31 cellular contexts compared by ENCODE assay signal in the genomic region with DNA sequence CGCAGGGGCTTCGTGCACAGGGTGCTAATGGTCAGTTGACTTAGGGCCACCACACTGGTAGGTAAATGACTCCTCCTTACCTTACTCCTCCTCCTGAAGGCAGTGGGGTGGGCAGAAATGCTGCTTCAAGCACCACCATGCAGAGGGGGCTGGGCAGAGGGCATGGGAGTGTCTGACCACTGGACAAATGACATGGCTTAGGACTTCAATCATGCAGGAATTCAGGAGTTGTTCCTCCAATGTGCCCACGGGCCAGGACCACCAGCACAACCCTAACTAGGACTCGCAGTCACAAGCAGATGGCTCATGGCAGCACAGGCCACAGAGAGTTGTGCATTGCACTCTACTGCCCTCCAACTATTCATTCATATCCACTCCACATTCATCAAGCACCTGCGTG.
"Had no signal": no experiment of that assay in that cellular context is flagged by ENCODE, and none has a peak within 500 bp of the region (broad histone marks: within the 10 kb centered on the region; RNA-seq: fewer than 3 reads in every experiment).

No MANE protein-coding gene starts in this region.

- H3K36me3 ChIP-seq: ovary, right lobe of liver, spleen, stomach, thoracic aorta, thyroid gland, tibial nerve, upper lobe of left lung, uterus had no signal

- DNase-seq: naive B cell; naive thymus-derived CD8-positive, alpha-beta T cell; nephron progenitor cell; occipital lobe; ovary; posterior cingulate gyrus; psoas muscle; right cardiac atrium; spleen; stimulated activated CD4-positive, alpha-beta T cell treated with anti-CD3 and anti-CD28 coated beads, Interleukin-12 subunit alpha, Interleukin-12 subunit beta, amount 100 ng/mL, for 4 hours; stimulated activated CD4-positive, alpha-beta T cell treated with anti-CD3 and anti-CD28 coated beads, Interleukin-1b, Interleukin-23, amount 100 ng/mL, for 48 hours; stimulated activated CD4-positive, alpha-beta T cell treated with anti-CD3 and anti-CD28 coated beads, Interleukin-4, amount 100 ng/mL, for 1 hour; stimulated activated CD4-positive, alpha-beta T cell treated with anti-CD3 and anti-CD28 coated beads, Interleukin-4, amount 100 ng/mL, for 4 hours; stimulated activated CD8-positive, alpha-beta memory T cell treated with anti-CD3 and anti-CD28 coated beads, Interleukin-4, amount 100 ng/mL, for 48 hours; stimulated activated naive B cell treated with anti-CD40 and anti-IgM and Interleukin-4, amounts not matched to agents 10 μg/mL and 1 μg/mL and 100 μg/mL, for 72 hours; stimulated activated naive CD4-positive, alpha-beta T cell treated with Interleukin-2 at 50 U/mL for 16 hours; stomach; thyroid gland; trophoblast cell; upper lobe of left lung; uterus had no signal

- H3K27ac ChIP-seq: ovary, parathyroid adenoma, psoas muscle, right lobe of liver, skin epidermis, spleen, stomach, thoracic aorta, thyroid gland, tibial nerve, upper lobe of left lung, uterus had no signal

- H3K36me3 Mint-ChIP-seq: naive B cell; naive thymus-derived CD8-positive, alpha-beta T cell; natural killer cell treated with Interleukin-12 subunit alpha and Interleukin-12 subunit beta and Interleukin-15 and Interleukin-18, amount 100 ng/mL, for 72 hours; stimulated activated naive B cell treated with anti-CD40 and anti-IgM and Interleukin-4, amounts not matched to agents 10 μg/mL and 1 μg/mL and 100 μg/mL, for 72 hours had no signal

- H3K4me1 ChIP-seq: parathyroid adenoma, spleen, uterus had no signal

- H3K4me2 ChIP-seq: smooth muscle cell had no signal

- H3K27me3 ChIP-seq: ovary, right lobe of liver, stomach, thyroid gland, tibial nerve, upper lobe of left lung, uterus had no signal

- H3K9me3 Mint-ChIP-seq: naive thymus-derived CD8-positive, alpha-beta T cell; natural killer cell treated with Interleukin-12 subunit alpha and Interleukin-12 subunit beta and Interleukin-15 and Interleukin-18, amount 100 ng/mL, for 72 hours; nephron progenitor cell; neural crest cell; stimulated activated naive CD8-positive, alpha-beta T cell treated with anti-CD3 and anti-CD28 coated beads, Interleukin-15, Interleukin-2, amounts not matched to agents 100 ng/mL and 50 ng/mL, for 24 hours had no signal

- H3K9me3 ChIP-seq: ovary, psoas muscle, right lobe of liver, spleen, stomach, thoracic aorta, thyroid gland, tibial nerve, upper lobe of left lung, uterus had no signal

- H3K27ac Mint-ChIP-seq: naive B cell; natural killer cell treated with Interleukin-12 subunit alpha and Interleukin-12 subunit beta and Interleukin-15 and Interleukin-18, amount 100 ng/mL, for 72 hours; nephron progenitor cell; progenitor cell of endocrine pancreas; stimulated activated naive B cell treated with anti-CD40 and anti-IgM and Interleukin-4, amounts not matched to agents 10 μg/mL and 1 μg/mL and 100 μg/mL, for 72 hours; stimulated activated naive CD8-positive, alpha-beta T cell treated with anti-CD3 and anti-CD28 coated beads, Interleukin-15, Interleukin-2, amounts not matched to agents 100 ng/mL and 50 ng/mL, for 24 hours had no signal

- H2AFZ ChIP-seq: parathyroid adenoma had no signal

- H3K4me3 ChIP-seq: ovary, psoas muscle, right lobe of liver, skin epidermis, smooth muscle cell, spleen, stomach, thoracic aorta, thyroid gland, tibial nerve, upper lobe of left lung, uterus had no signal

- H3K9ac ChIP-seq: parathyroid adenoma had no signal

- H3K4me3 Mint-ChIP-seq: naive B cell; naive thymus-derived CD8-positive, alpha-beta T cell; natural killer cell treated with Interleukin-12 subunit alpha and Interleukin-12 subunit beta and Interleukin-15 and Interleukin-18, amount 100 ng/mL, for 72 hours; nephron progenitor cell; neural crest cell; stimulated activated naive B cell treated with anti-CD40 and anti-IgM and Interleukin-4, amounts not matched to agents 10 μg/mL and 1 μg/mL and 100 μg/mL, for 72 hours; stimulated activated naive CD8-positive, alpha-beta T cell treated with anti-CD3 and anti-CD28 coated beads, Interleukin-15, Interleukin-2, amounts not matched to agents 100 ng/mL and 50 ng/mL, for 24 hours had no signal
